In genomic region chr9:100639851-100640250, GRCh38 we compare ENCODE assay signal across 12 cellular contexts.
"Had no signal": no experiment of that assay in that cellular context is flagged by ENCODE, and none has a peak within 500 bp of the region (broad histone marks: within the 10 kb centered on the region; RNA-seq: fewer than 3 reads in every experiment).

No MANE protein-coding gene starts in this region.

- H3K4me3 Mint-ChIP-seq: activated CD4-positive, alpha-beta T cell treated with anti-CD3 and anti-CD28 coated beads for 36 hours; activated naive CD4-positive, alpha-beta T cell treated with anti-CD3 and anti-CD28 coated beads for 36 hours; activated T-helper 17 cell treated with anti-CD3 and anti-CD28 coated beads, Interleukin-2, amount 50 U/mL, for 72 hours; neural crest cell; T-helper 2 cell treated with Interferon-gamma antibody and Interleukin-4, amounts not matched to agents 5 μg/mL and 100 μg/mL, for 36 hours had no signal

- H3K27ac ChIP-seq: pancreas, thyroid gland, VCaP had no signal

- H3K27me3 ChIP-seq: pancreas, thyroid gland had no signal

- DNase-seq: activated CD4-positive, alpha-beta T cell treated with anti-CD3 and anti-CD28 coated beads for 36 hours; activated naive CD4-positive, alpha-beta T cell treated with anti-CD3 and anti-CD28 coated beads for 36 hours; islet precursor cell; mammary epithelial cell; pancreas; small intestine; thyroid gland had no signal

- ATAC-seq: activated CD4-positive, alpha-beta T cell treated with anti-CD3 and anti-CD28 coated beads for 36 hours; activated T-helper 17 cell treated with anti-CD3 and anti-CD28 coated beads, Interleukin-2, amount 50 U/mL, for 72 hours; left lobe of liver; pancreas had no signal

- H3K9me3 Mint-ChIP-seq: T-helper 2 cell treated with Interferon-gamma antibody and Interleukin-4, amounts not matched to agents 5 μg/mL and 100 μg/mL, for 36 hours had no signal

- H3K9me3 ChIP-seq: pancreas, thyroid gland had no signal

- H3K4me3 ChIP-seq: pancreas, thyroid gland had no signal

- H3K4me1 Mint-ChIP-seq: activated CD4-positive, alpha-beta T cell treated with anti-CD3 and anti-CD28 coated beads for 36 hours; activated T-helper 17 cell treated with anti-CD3 and anti-CD28 coated beads, Interleukin-2, amount 50 U/mL, for 72 hours had no signal

- H3K36me3 ChIP-seq: pancreas, thyroid gland had no signal

- H3K27ac Mint-ChIP-seq: activated CD4-positive, alpha-beta T cell treated with anti-CD3 and anti-CD28 coated beads for 36 hours; activated naive CD4-positive, alpha-beta T cell treated with anti-CD3 and anti-CD28 coated beads for 36 hours; activated T-helper 17 cell treated with anti-CD3 and anti-CD28 coated beads, Interleukin-2, amount 50 U/mL, for 72 hours; T-helper 2 cell treated with Interferon-gamma antibody and Interleukin-4, amounts not matched to agents 5 μg/mL and 100 μg/mL, for 36 hours had no signal

- H3K4me1 ChIP-seq: pancreas, thyroid gland had no signal
